Comparison of ENCODE assay signal across 9 cellular contexts in the genomic region with DNA sequence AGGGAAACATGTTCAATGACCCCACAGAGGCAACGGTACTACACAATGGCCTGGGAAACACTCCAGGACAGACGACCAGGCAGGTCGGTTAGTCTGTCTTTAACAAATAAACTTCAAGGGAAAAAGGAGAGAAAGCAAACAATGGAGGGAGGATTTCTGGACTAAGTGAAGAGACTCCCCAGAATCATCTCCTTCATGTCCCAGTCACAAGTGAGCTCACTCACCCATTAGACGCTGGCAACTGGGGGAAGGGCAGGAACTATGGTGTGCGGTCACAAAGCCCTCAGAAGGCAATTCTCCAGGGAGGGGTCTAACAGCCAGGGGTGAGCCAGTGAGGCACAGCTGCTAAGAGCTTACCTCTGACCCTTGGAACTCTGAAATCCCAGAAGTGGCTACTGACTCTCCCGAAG. TPM values are rescaled to one million over a fixed set of nuclear protein-coding genes. Genes with fewer than 3 reads are reported as not detected.
DNase-seq lines count a peak whose midpoint lies in the region; ATAC-seq, FAIRE-seq and TF ChIP-seq lines count a peak whose summit lies in the region.
"Had no signal": no experiment of that assay in that cellular context is flagged by ENCODE, and none has a peak within 500 bp of the region (broad histone marks: within the 10 kb centered on the region; RNA-seq: fewer than 3 reads in every experiment).

No MANE protein-coding gene starts in this region.

- H3K36me3 ChIP-seq in Caco-2 (ENCODE audit: control insufficient read depth, insufficient read depth, low read length) = no peaks in the 10 kb centered on the region; the same call in 1 of the 2 replicates

- peaks cover 44% of the 10 kb centered on the region for H3K4me1 Mint-ChIP-seq in brain
- H3K4me1 Mint-ChIP-seq in natural killer cell = peaks cover 35 to 38% of the 10 kb centered on the region in 2 donors
- no peaks in the 10 kb centered on the region for H3K4me1 Mint-ChIP-seq in Caco-2 (ENCODE audit: low read depth, unreplicated experiment)

- H3K4me1 ChIP-seq in Caco-2 = no peaks in the 10 kb centered on the region

- H3K4me3 Mint-ChIP-seq in brain (peak overlapping the region in 1 of 5 experiments; percentile 37), natural killer cell (no peak overlapping the region), Caco-2 (ENCODE audit: unreplicated experiment) (no peak overlapping the region)
- H3K4me3 Mint-ChIP-seq: central memory CD8-positive, alpha-beta T cell had no signal

- DNase-seq in GM12891 (ENCODE audit: insufficient read length, low spot score) (no peak), natural killer cell (no peak), Caco-2 (no peak)
- DNase-seq in activated CD4-positive, alpha-beta T cell treated with anti-CD3 and anti-CD28 coated beads for 48 hours = no peak

- intact Hi-C loops in natural killer cell (cut with micrococcal nuclease) = no loop called here
- intact Hi-C loops in Caco-2 (cut with micrococcal nuclease; ENCODE audit: unreplicated experiment) = no loop called here

- H3K27me3 Mint-ChIP-seq in brain (no peaks in the 10 kb centered on the region), natural killer cell (ENCODE audit: low read depth in 2 of 2) (no peaks in the 10 kb centered on the region), Caco-2 (ENCODE audit: insufficient read depth, unreplicated experiment) (no peaks in the 10 kb centered on the region)
- H3K27me3 Mint-ChIP-seq: central memory CD8-positive, alpha-beta T cell had no signal

- H3K9me3 ChIP-seq in Caco-2 = no peaks in the 10 kb centered on the region

- POLR2A ChIA-PET in Caco-2 (lab: Charles Lee) = no interaction called here

- CTCF ChIA-PET in Caco-2 (lab: Charles Lee) = no interaction called here

- FAIRE-seq in GM12891 (lab: Jason Lieb, UNC) = peak; percentile 83

- no peak overlapping the region for H3K4me3 ChIP-seq in Caco-2 (ENCODE audit: low read depth, low read length)

- H3K36me3 Mint-ChIP-seq in brain = peaks cover 80% of the 10 kb centered on the region
- H3K36me3 Mint-ChIP-seq in natural killer cell = no peaks in the 10 kb centered on the region
- H3K36me3 Mint-ChIP-seq in Caco-2 (ENCODE audit: insufficient read depth, unreplicated experiment) = peaks cover 90% of the 10 kb centered on the region

- peak overlapping the region; percentile 20 to 91 (median 51) for H3K27ac Mint-ChIP-seq in brain
- peak overlapping the region; percentile 50 to 59 for H3K27ac Mint-ChIP-seq in natural killer cell
- no peak overlapping the region for H3K27ac Mint-ChIP-seq in Caco-2 (ENCODE audit: unreplicated experiment)

- H3K27me3 ChIP-seq in Caco-2 (replicated peaks; ENCODE audit: control insufficient read depth, insufficient read depth, low read length) = no peaks in the 10 kb centered on the region

- peak; percentile 70 for ATAC-seq in HG02759 (IDR thresholded peaks at IDR 0.05; ENCODE audit: unreplicated experiment)
- ATAC-seq in natural killer cell = no peak
- no peak for ATAC-seq in HG03442 (IDR thresholded peaks at IDR 0.05; ENCODE audit: unreplicated experiment)
- ATAC-seq in GM18519 (IDR thresholded peaks at IDR 0.05; ENCODE audit: low FRiP score, unreplicated experiment) = no peak

- TF ChIP-seq CTCF in brain (conservative IDR thresholded peaks at IDR 0.05) (no peak), natural killer cell (IDR thresholded peaks at IDR 0.05) (no peak), Caco-2 (IDR thresholded peaks at IDR 0.05; ENCODE audit: insufficient read depth in 1 of 2, low read depth in 1 of 2, low read length in 1 of 2, severe bottlenecking in 1 of 2, unreplicated experiment in 1 of 2) (no peak)

- no peaks in the 10 kb centered on the region for H3K9me3 Mint-ChIP-seq in brain
- H3K9me3 Mint-ChIP-seq in natural killer cell = no peaks in the 10 kb centered on the region
- no peaks in the 10 kb centered on the region for H3K9me3 Mint-ChIP-seq in Caco-2 (ENCODE audit: unreplicated experiment)
- H3K9me3 Mint-ChIP-seq: central memory CD8-positive, alpha-beta T cell had no signal

- TF ChIP-seq POLR2A in GM12891 (IDR thresholded peaks at IDR 0.05; ENCODE audit: low read depth, low read length) = no peak

- BruUV-seq in Caco-2 (replicated peaks; lab: Mats Ljungman, UMichigan) = no TSS peak

TF ChIP-seq in GM12891, 5 proteins besides CTCF, POLR2A, EP300 and RAD21:
- TF ChIP-seq POLR2AphosphoS5 (IDR thresholded peaks at IDR 0.05; ENCODE audit: low read depth, low read length) = no peak
- peak; percentile 70 for TF ChIP-seq PAX5 (IDR thresholded peaks at IDR 0.05; ENCODE audit: insufficient read depth, low read length, severe bottlenecking)
TF ChIP-seq in GM12891: peak in this region for 1.

RNA-seq across cellular contexts. Expression of a gene that starts 55.7 kb away (rescaled TPM):
- polyA plus RNA-seq in GM12891 (2012; ENCODE audit: low read depth, missing spikeins) = 43.3 TPM
- 27.7 TPM for polyA plus RNA-seq in brain (ENCODE audit: insufficient read depth, low read depth, low replicate concordance)
- total RNA-seq in natural killer cell (100 to 1,000 TPM in 2 of 3 donors, 10 to 100 TPM in 1; 97.7 to 117 (median 112) TPM), Caco-2 (2022) (76.7 and 85.8 TPM in 2 replicates)

RNA-seq across cellular contexts. Expression of a gene that starts 57.0 kb away (rescaled TPM):
- polyA plus RNA-seq in GM12891 (2012; ENCODE audit: low read depth, missing spikeins) = 158 TPM
- 689 TPM for polyA plus RNA-seq in brain (ENCODE audit: insufficient read depth, low read depth, low replicate concordance)
- total RNA-seq in natural killer cell (100 to 1,000 TPM; 285 to 304 (median 289) TPM), Caco-2 (2022) (268 and 301 TPM in 2 replicates)
